8 cellular contexts compared by ENCODE assay signal in genomic region chr11:29448246-29448877, GRCh38.
DNase-seq lines count a peak whose midpoint lies in the region; ATAC-seq, FAIRE-seq and TF ChIP-seq lines count a peak whose summit lies in the region.

No MANE protein-coding gene starts in this region.

- H2AFZ ChIP-seq in H1 (ENCODE audit: low read length) = no peak overlapping the region

- H3K27me3 ChIP-seq in H1 (replicated peaks in 1 of 4; ENCODE audit: control insufficient read depth in 3 of 4, extremely low read depth in 1 of 4, insufficient read depth in 3 of 4, low read length in 3 of 4) = no peaks in the 10 kb centered on the region

- H3K14ac ChIP-seq in H1 (ENCODE audit: insufficient read length) = no peak overlapping the region

- no peaks in the 10 kb centered on the region for H3K4me1 ChIP-seq in H1 (replicated peaks in 1 of 4; ENCODE audit: control insufficient read depth in 3 of 4, insufficient read depth in 4 of 4, low read length in 3 of 4)

- no peak overlapping the region for H4K5ac ChIP-seq in H1 (ENCODE audit: insufficient read length, low read depth, low read length)

- H3K4ac ChIP-seq in H1 (replicated peaks; ENCODE audit: insufficient read length, low read depth, low read length) = no peak overlapping the region

- ATAC-seq in GM19452 (IDR thresholded peaks at IDR 0.05; ENCODE audit: unreplicated experiment) = no peak
- ATAC-seq in HG03442 (IDR thresholded peaks at IDR 0.05; ENCODE audit: unreplicated experiment) = no peak

- DNase-seq in EH (ENCODE audit: low read depth) = peak; percentile 10
- DNase-seq in NCI-H1417 treated with DMSO at 0.1 percent for 48 hours (lab: John Stamatoyannopoulos, UW) = peak; percentile 37
- DNase-seq in H1 (ENCODE audit: low read depth in 1 of 2, low spot score in 2 of 2) = no peak
- no peak for DNase-seq in stimulated activated CD4-positive, alpha-beta T cell treated with anti-CD3 and anti-CD28 coated beads, Interleukin-2, amount 100 ng/mL, for 48 hours
- DNase-seq in NCI-H2196 (lab: John Stamatoyannopoulos, UW; ENCODE audit: unreplicated experiment) = no peak

- H3K9me3 Mint-ChIP-seq in nephron = no peaks in the 10 kb centered on the region

- no peak overlapping the region for H2BK15ac ChIP-seq in H1 (ENCODE audit: low read length)

- H4K20me1 ChIP-seq in H1 (replicated peaks in 1 of 2; ENCODE audit: control insufficient read depth in 1 of 2, insufficient read depth in 2 of 2, low read length in 2 of 2) = no peaks in the 10 kb centered on the region

- no peak for FAIRE-seq in H1 (lab: Jason Lieb, UNC)

- peak overlapping the region; percentile 40 to 72 (median 62) for H3K27ac Mint-ChIP-seq in nephron

- H2BK120ac ChIP-seq in H1 (replicated peaks; ENCODE audit: low read depth, low read length) = no peak overlapping the region

- no peak overlapping the region for H4K8ac ChIP-seq in H1 (ENCODE audit: extremely low read depth, insufficient read depth, low read length)

- no peaks in the 10 kb centered on the region for H3K36me3 Mint-ChIP-seq in nephron (ENCODE audit: low read depth)

- H3K23ac ChIP-seq in H1 (ENCODE audit: insufficient read length) = no peak overlapping the region

- no peak overlapping the region for H3K4me3 ChIP-seq in H1 (ENCODE audit: extremely low read depth in 1 of 4, insufficient read depth in 2 of 4, low read depth in 3 of 4, low read length in 4 of 4)

- no peaks in the 10 kb centered on the region for H3K79me1 ChIP-seq in H1 (ENCODE audit: low read depth, low read length)

- H2BK5ac ChIP-seq in H1 (ENCODE audit: low read depth, low read length) = no peak overlapping the region

- peaks cover 12% of the 10 kb centered on the region for H3K4me1 Mint-ChIP-seq in nephron

- H2BK12ac ChIP-seq in H1 (ENCODE audit: low read depth, low read length) = no peak overlapping the region

- no peaks in the 10 kb centered on the region for H3K27me3 Mint-ChIP-seq in nephron (ENCODE audit: low read depth)

- H3K36me3 ChIP-seq in H1 (ENCODE audit: control insufficient read depth in 2 of 4, insufficient read depth in 4 of 4, low read length in 3 of 4) = no peaks in the 10 kb centered on the region

- H3K79me2 ChIP-seq in H1 (ENCODE audit: control insufficient read depth in 1 of 2, insufficient read depth in 2 of 2, low read length in 2 of 2) = no peaks in the 10 kb centered on the region

- no peaks in the 10 kb centered on the region for H3K9me3 ChIP-seq in H1 (ENCODE audit: insufficient read depth in 2 of 2, low read depth in 1 of 2, low read length in 1 of 2)

- no peak overlapping the region for H4K91ac ChIP-seq in H1 (replicated peaks; ENCODE audit: insufficient read length, low read length)

- WGBS in H1 (ENCODE audit: extremely low coverage in 1 of 2, insufficient coverage in 1 of 2, insufficient read length in 1 of 2, insufficient replicate concordance in 2 of 2, low coverage in 1 of 2, low lambda C conversion rate in 2 of 2, missing lambda C conversion rate in 1 of 2), 2 experiments = 64% methylated on average over 3 of the region's 3 CpGs; no CpG with 5 or more reads in 1 of the 2 experiments

- no peak overlapping the region for H3K18ac ChIP-seq in H1 (ENCODE audit: extremely low read depth, low read length)

- H2AK5ac ChIP-seq in H1 (ENCODE audit: low read depth, low read length) = no peak overlapping the region

- peak overlapping the region in 1 of 4 experiments; percentile 8; a peak in 1 of 7 replicates for H3K9ac ChIP-seq in H1 (replicated peaks in 1 of 4; ENCODE audit: extremely low read depth in 1 of 4, low read depth in 3 of 4, low read length in 3 of 4)

- CTCF ChIA-PET in H1 (lab: Charles Lee; ENCODE audit: partially characterized antibody) = interaction anchor here (0.7 to 5.2 kb wide), 15 partner anchors 14 to 896 kb away, joined by 3 to 33 read pairs (median 4); no protein-coding TSS in a partner anchor

- TF ChIP-seq RAD21 in H1 (IDR thresholded peaks at IDR 0.05 in 1 of 2, conservative IDR thresholded peaks at IDR 0.05 in 1 of 2; ENCODE audit: low read depth in 2 of 2, low read length in 2 of 2) = peak; percentile 88 to 92

- no peak for TF ChIP-seq EP300 in H1 (IDR thresholded peaks at IDR 0.05; ENCODE audit: borderline replicate concordance in 1 of 2, low read depth in 2 of 2, low read length in 2 of 2)

- H3K23me2 ChIP-seq in H1 (ENCODE audit: low read depth, low read length) = no peaks in the 10 kb centered on the region

- TF ChIP-seq CTCF in H1 (IDR thresholded peaks at IDR 0.05; ENCODE audit: control extremely low read depth in 1 of 3, insufficient read depth in 1 of 3, low read depth in 1 of 3, low read length in 3 of 3) (peak in 2 of 3 experiments; percentile 54 to 68; a peak in 3 of 4 replicates), nephron (IDR thresholded peaks at IDR 0.05; ENCODE audit: unreplicated experiment in 3 of 3) (peak; percentile 73 to 84 (median 79))

- H3K4me3 Mint-ChIP-seq in nephron = no peak overlapping the region

- no peak overlapping the region for H3K4me2 ChIP-seq in H1 (ENCODE audit: insufficient read depth in 1 of 2, low read depth in 2 of 2, low read length in 2 of 2)

- no peak overlapping the region for H2BK20ac ChIP-seq in H1 (ENCODE audit: low read length)

- no peak overlapping the region for H3K27ac ChIP-seq in H1 (ENCODE audit: low read depth, low read length)

- POLR2A ChIA-PET in H1 (lab: Charles Lee; ENCODE audit: partially characterized antibody) = interaction anchor here (1.0 kb wide), 1 partner anchor 874 kb away, joined by 3 read pairs; the partner anchor contains the start of gene ARL14EP

- TF ChIP-seq POLR2A in H1 (IDR thresholded peaks at IDR 0.05; ENCODE audit: control extremely low read depth in 1 of 2, low read depth in 2 of 2, low read length in 2 of 2) = no peak

- no peak overlapping the region for H3K56ac ChIP-seq in H1 (replicated peaks; ENCODE audit: insufficient read length, low read depth, low read length)

TF ChIP-seq in H1, 55 proteins besides CTCF, POLR2A, EP300 and RAD21 (continues in another document):
- TF ChIP-seq, protein P1, sequence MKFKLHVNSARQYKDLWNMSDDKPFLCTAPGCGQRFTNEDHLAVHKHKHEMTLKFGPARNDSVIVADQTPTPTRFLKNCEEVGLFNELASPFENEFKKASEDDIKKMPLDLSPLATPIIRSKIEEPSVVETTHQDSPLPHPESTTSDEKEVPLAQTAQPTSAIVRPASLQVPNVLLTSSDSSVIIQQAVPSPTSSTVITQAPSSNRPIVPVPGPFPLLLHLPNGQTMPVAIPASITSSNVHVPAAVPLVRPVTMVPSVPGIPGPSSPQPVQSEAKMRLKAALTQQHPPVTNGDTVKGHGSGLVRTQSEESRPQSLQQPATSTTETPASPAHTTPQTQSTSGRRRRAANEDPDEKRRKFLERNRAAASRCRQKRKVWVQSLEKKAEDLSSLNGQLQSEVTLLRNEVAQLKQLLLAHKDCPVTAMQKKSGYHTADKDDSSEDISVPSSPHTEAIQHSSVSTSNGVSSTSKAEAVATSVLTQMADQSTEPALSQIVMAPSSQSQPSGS (IDR thresholded peaks at IDR 0.05; ENCODE audit: low read length) = no peak
- TF ChIP-seq TBP (IDR thresholded peaks at IDR 0.05; ENCODE audit: low read depth, low read length) = no peak
- TF ChIP-seq JUN (IDR thresholded peaks at IDR 0.05; ENCODE audit: low read depth, low read length) = no peak

Comparison
In these comparisons a context has a peak if more than half of its experiments do, and no peak if none do; other contexts are left out.
1. DNase-seq: peak in EH (single experiment) and NCI-H1417 treated with DMSO at 0.1 percent for 48 hours (single experiment); none in H1 (0 of 2), stimulated activated CD4-positive, alpha-beta T cell treated with anti-CD3 and anti-CD28 coated beads, Interleukin-2, amount 100 ng/mL, for 48 hours (0 of 2) and NCI-H2196 (single experiment).